22 cellular contexts compared by ENCODE assay signal in the genomic region with DNA sequence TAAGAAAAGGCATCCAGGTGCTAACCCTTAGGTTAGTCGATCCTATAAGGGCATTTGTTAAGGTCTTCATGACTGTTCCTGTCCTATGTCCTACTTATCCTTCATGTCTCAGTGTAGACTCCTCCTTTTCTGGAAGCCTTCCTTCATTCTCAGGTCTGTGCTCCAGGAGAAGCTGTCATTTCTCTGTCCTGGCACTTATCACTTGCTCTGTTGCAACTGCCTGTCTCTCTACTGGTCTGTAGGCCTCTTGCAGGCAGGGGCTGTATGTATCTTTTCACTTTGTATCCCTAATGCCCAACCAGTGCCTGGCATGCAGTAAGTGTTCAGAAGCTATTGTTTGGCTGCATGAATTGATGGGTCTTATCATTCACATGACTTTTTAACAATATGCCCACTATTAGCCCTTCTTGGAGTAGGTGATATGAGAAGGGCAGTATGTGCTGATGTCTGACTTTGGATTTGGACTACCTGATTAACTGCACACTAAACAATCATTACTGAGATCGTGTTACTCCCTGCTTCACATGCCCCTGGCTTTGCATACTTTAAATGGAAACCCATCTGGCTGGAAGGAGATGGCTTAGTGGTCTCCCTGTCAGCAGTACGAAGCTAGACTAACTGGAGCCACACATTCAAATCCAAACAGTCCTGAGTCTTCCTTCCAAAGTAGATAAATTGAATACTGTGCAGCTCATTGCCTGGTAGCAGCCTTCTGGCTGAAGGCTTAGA.
DNase-seq lines count a peak whose midpoint lies in the region; ATAC-seq and TF ChIP-seq lines count a peak whose summit lies in the region.
"Had no signal": no experiment of that assay in that cellular context is flagged by ENCODE, and none has a peak within 500 bp of the region (broad histone marks: within the 10 kb centered on the region; RNA-seq: fewer than 3 reads in every experiment).

No MANE protein-coding gene starts in this region.

- no peak overlapping the region for H3K14ac ChIP-seq in trophoblast cell (ENCODE audit: low read length)

- H3K79me2 ChIP-seq in trophoblast cell (ENCODE audit: control insufficient read depth, insufficient read depth, low read length, poor library complexity) = no peaks in the 10 kb centered on the region

- no peak overlapping the region for H3K9ac ChIP-seq in trophoblast cell (ENCODE audit: low read length)

- peak overlapping the region; percentile 11 for H3K23ac ChIP-seq in trophoblast cell (ENCODE audit: low read length)

- peaks cover 0 to 97% (median 86%) of the 10 kb centered on the region in 9 donors for H3K36me3 ChIP-seq in heart left ventricle
- no peaks in the 10 kb centered on the region for H3K36me3 ChIP-seq in trophoblast cell (ENCODE audit: control insufficient read depth in 1 of 2, insufficient read depth in 2 of 2, low read length in 2 of 2)
- H3K36me3 ChIP-seq: thyroid gland had no signal

- no peak for TF ChIP-seq CTCF in heart left ventricle (IDR thresholded peaks at IDR 0.05)

- H3K4me1 ChIP-seq in heart left ventricle (peaks cover 0 to 74% (median 13%) of the 10 kb centered on the region in 12 donors), trophoblast cell (ENCODE audit: control insufficient read depth in 1 of 2, insufficient read depth in 2 of 2, low read length in 2 of 2) (peaks cover 9 to 22% of the 10 kb centered on the region in 2 experiments)
- H3K4me1 ChIP-seq: thyroid gland had no signal

- H3K4me3 ChIP-seq in heart left ventricle (no peak overlapping the region), trophoblast cell (ENCODE audit: low read depth, low read length) (no peak overlapping the region)
- H3K4me3 ChIP-seq: thyroid gland had no signal

- no peak overlapping the region for H4K91ac ChIP-seq in trophoblast cell (ENCODE audit: low read depth, low read length)

- H3K9me3 ChIP-seq in heart left ventricle = no peaks in the 10 kb centered on the region
- H3K9me3 ChIP-seq in trophoblast cell (ENCODE audit: insufficient read depth, low read depth, low read length) = no peaks in the 10 kb centered on the region
- H3K9me3 ChIP-seq: thyroid gland had no signal

- no peak overlapping the region for H2BK5ac ChIP-seq in trophoblast cell (ENCODE audit: low read depth, low read length, poor library complexity)

- no peak overlapping the region for H3K4ac ChIP-seq in trophoblast cell (ENCODE audit: low read depth, low read length)

- H2AK5ac ChIP-seq in trophoblast cell (ENCODE audit: low read length) = no peak overlapping the region

- H3K27ac ChIP-seq in heart left ventricle (peak overlapping the region in 8 of 12 donors; percentile 8 to 81 (median 26)), trophoblast cell (ENCODE audit: low read depth, low read length) (no peak overlapping the region)
- H3K27ac ChIP-seq: epithelial cell of prostate, thyroid gland had no signal

- intact Hi-C loops in heart left ventricle (cut with DNase I) = loop anchor here in 1 of 10 donors (10.0 kb wide), 1 partner anchor 199 kb away; no protein-coding TSS in a partner anchor

- H3K79me1 ChIP-seq in trophoblast cell (ENCODE audit: low read length) = no peaks in the 10 kb centered on the region

- no peak overlapping the region for H2BK12ac ChIP-seq in trophoblast cell (ENCODE audit: low read length)

- no peak overlapping the region for H3K18ac ChIP-seq in trophoblast cell (ENCODE audit: low read length)

- DNase-seq in DMS 273 treated with DMSO at 0.1 percent for 48 hours (lab: John Stamatoyannopoulos, UW) (peak; percentile 37), NCI-H526 treated with DMSO at 0.1 percent for 48 hours (lab: John Stamatoyannopoulos, UW) (peak; percentile 100), heart left ventricle (no peak), trophoblast cell (no peak), RKO (ENCODE audit: low spot score) (no peak), SIG-M5 treated with dmso at 0.1 percent for 504 hours (lab: John Stamatoyannopoulos, UW; ENCODE audit: unreplicated experiment) (no peak)
- DNase-seq: ACHN; activated B cell treated with CpG ODN at 0.5 μM for 24 hours; activated naive CD4-positive, alpha-beta T cell treated with anti-CD3 and anti-CD28 coated beads for 36 hours; activated T-cell treated with anti-CD3 and anti-CD28 coated beads, Interleukin-2, amount 50 U/mL, for 72 hours; DMS53; effector CD4-positive, alpha-beta T cell; glutamatergic neuron; Kasumi-1; kidney glomerular epithelial cell; MV-4-11; posterior cingulate gyrus; stimulated activated naive CD8-positive, alpha-beta T cell treated with anti-CD3 and anti-CD28 coated beads, Interleukin-15, Interleukin-2, amounts not matched to agents 100 U/mL and 50 U/mL, for 24 hours; T1000; thyroid gland had no signal

- TF ChIP-seq POLR2A in heart left ventricle (IDR thresholded peaks at IDR 0.05) = no peak

- H2BK120ac ChIP-seq in trophoblast cell (ENCODE audit: insufficient read depth, low read length, poor library complexity) = no peak overlapping the region

- H4K12ac ChIP-seq in trophoblast cell (ENCODE audit: low read depth, low read length) = no peak overlapping the region

- 52 to 68% (median 64%) methylated on average over 3 of the region's 3 CpGs for WGBS in heart left ventricle, 4 donors
- WGBS in trophoblast cell (ENCODE audit: extremely low coverage, insufficient coverage, insufficient read length) = no CpG with 5 or more reads among the region's 3 CpGs

- H2AFZ ChIP-seq in trophoblast cell (ENCODE audit: insufficient read depth, low read length, poor library complexity) = no peak overlapping the region

- H3K4me2 ChIP-seq in trophoblast cell (ENCODE audit: low read length) = no peak overlapping the region

- H3K27me3 ChIP-seq in heart left ventricle (no peaks in the 10 kb centered on the region), trophoblast cell (ENCODE audit: insufficient read depth, low read length) (no peaks in the 10 kb centered on the region)
- H3K27me3 ChIP-seq: thyroid gland had no signal

- ATAC-seq in heart left ventricle = peak; percentile 15 to 77 (median 55)
- no peak for ATAC-seq in GM21529 (IDR thresholded peaks at IDR 0.05; ENCODE audit: unreplicated experiment)
- ATAC-seq: activated T-cell treated with anti-CD3 and anti-CD28 coated beads, Interleukin-2, amount 50 U/mL, for 72 hours; stimulated activated naive CD8-positive, alpha-beta T cell treated with anti-CD3 and anti-CD28 coated beads, Interleukin-15, Interleukin-2, amounts not matched to agents 100 U/mL and 50 U/mL, for 24 hours had no signal

- H4K8ac ChIP-seq in trophoblast cell (ENCODE audit: low read depth, low read length) = no peak overlapping the region

Comparison
In these comparisons a context has a peak if more than half of its experiments do, and no peak if none do; other contexts are left out.
1. DNase-seq: peak in DMS 273 treated with DMSO at 0.1 percent for 48 hours (single experiment) and NCI-H526 treated with DMSO at 0.1 percent for 48 hours (single experiment); none in heart left ventricle (0 of 5), trophoblast cell (0 of 2), RKO (single experiment) and SIG-M5 treated with dmso at 0.1 percent for 504 hours (single experiment).